In the genomic region with DNA sequence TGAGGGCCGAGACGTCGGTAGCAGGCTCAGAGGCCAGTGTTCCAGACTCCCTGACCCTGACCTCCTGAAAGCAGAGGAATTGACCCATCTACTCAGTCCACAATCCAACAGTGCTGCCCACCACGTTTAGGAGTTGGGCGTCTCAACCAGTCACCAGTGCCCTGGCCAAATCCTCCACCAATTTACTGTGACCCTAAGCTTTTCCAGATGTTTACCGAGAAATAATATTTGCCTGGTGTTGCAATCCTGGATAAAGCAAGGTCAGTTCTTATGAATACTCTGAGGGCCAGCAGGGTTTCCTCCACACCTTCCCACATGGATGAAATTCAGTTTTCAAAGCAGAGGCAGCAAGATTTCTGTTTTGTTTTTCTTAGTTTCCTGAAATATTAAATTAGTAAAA, we compare ENCODE assay signal across 1 cellular context.
A peak's percentile ranks its signal among the peaks of the same experiment; 100 is the strongest.
TF ChIP-seq lines count a peak whose summit lies in the region.

No MANE protein-coding gene starts in this region.

TF ChIP-seq in HepG2, 621 proteins besides CTCF, POLR2A, EP300 and RAD21 (continued from another document):
- TF ChIP-seq SMAD9 (CRISPR knock-in tag; IDR thresholded peaks at IDR 0.05): no peak
- TF ChIP-seq FOXA1 (IDR thresholded peaks at IDR 0.05): no peak
- TF ChIP-seq FOXA1 (CRISPR knock-in tag; IDR thresholded peaks at IDR 0.05): 0 out of 2 replicates have a peak, but pooled peaks have one; percentile 25
